In genomic region chr2:65351948-65352595, GRCh38 we compare ENCODE assay signal across 1 cellular context.
TF ChIP-seq lines count a peak whose summit lies in the region.

No MANE protein-coding gene starts in this region.

TF ChIP-seq in IMR-90, 13 proteins besides CTCF, POLR2A, EP300 and RAD21:
- no peak for TF ChIP-seq NFE2L2 (IDR thresholded peaks at IDR 0.05; ENCODE audit: low read depth, low read length)
- no peak for TF ChIP-seq CHD1 (IDR thresholded peaks at IDR 0.05; ENCODE audit: low read depth, low read length)
- TF ChIP-seq MAFK (IDR thresholded peaks at IDR 0.05; ENCODE audit: low read depth, low read length), result no peak
- TF ChIP-seq FOS (IDR thresholded peaks at IDR 0.05; ENCODE audit: low read depth, low read length), result no peak
- TF ChIP-seq MXI1 (IDR thresholded peaks at IDR 0.05; ENCODE audit: borderline replicate concordance, low read depth, low read length), result no peak
- TF ChIP-seq USF2 (IDR thresholded peaks at IDR 0.05; ENCODE audit: low read depth, low read length), result no peak
- no peak for TF ChIP-seq RCOR1 (IDR thresholded peaks at IDR 0.05; ENCODE audit: insufficient replicate concordance, low read length)
- TF ChIP-seq BHLHE40 (IDR thresholded peaks at IDR 0.05; ENCODE audit: low read depth, low read length), result no peak
- TF ChIP-seq MAZ (IDR thresholded peaks at IDR 0.05; ENCODE audit: borderline replicate concordance, low read depth, low read length), result no peak
- TF ChIP-seq ELK1 (IDR thresholded peaks at IDR 0.05; ENCODE audit: borderline replicate concordance, low read depth, low read length), result no peak
- no peak for TF ChIP-seq SMC3 (IDR thresholded peaks at IDR 0.05; ENCODE audit: low read depth, low read length)
TF ChIP-seq in IMR-90: peak in this region for 0.
